15 cellular contexts compared by ENCODE assay signal in the genomic region with DNA sequence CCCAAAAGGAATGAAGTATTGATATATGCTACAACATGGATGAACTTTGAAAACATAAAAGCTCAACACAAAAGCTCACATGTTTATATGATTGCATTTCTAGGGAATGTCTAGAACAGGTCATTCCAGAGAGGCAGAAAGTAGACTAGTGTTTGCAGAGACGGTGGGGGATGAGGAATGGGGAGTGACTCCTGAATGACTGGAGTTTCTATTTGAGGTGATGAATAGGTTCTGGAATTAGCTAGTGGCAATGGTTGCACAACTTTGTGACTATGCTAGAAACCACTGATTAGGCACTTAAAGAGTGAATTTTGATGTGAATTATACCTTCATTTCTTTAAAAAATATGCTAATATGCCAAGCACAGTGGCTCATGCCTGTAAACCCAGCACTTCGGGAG. TPM values are rescaled to one million over a fixed set of nuclear protein-coding genes. Genes with fewer than 3 reads are reported as not detected.
DNase-seq lines count a peak whose midpoint lies in the region; ATAC-seq and TF ChIP-seq lines count a peak whose summit lies in the region.
"Had no signal": no experiment of that assay in that cellular context is flagged by ENCODE, and none has a peak within 500 bp of the region (broad histone marks: within the 10 kb centered on the region; RNA-seq: fewer than 3 reads in every experiment).

No MANE protein-coding gene starts in this region.

- H3K4me1 Mint-ChIP-seq in Calu3 (ENCODE audit: low read depth, unreplicated experiment): peaks cover 8% of the 10 kb centered on the region

- CTCF ChIA-PET in Calu3 (lab: Charles Lee): interaction anchor here (0.5 to 1.0 kb wide), 3 partner anchors 9 to 126 kb away, joined by 3 read pairs; no protein-coding TSS in a partner anchor
- CTCF ChIA-PET in PC-3 (lab: Charles Lee): no interaction called here

- DNase-seq in Calu3 (peak; percentile 57), PC-3 (peak; percentile 94), non-pigmented ciliary epithelial cell (ENCODE audit: low read depth) (peak; percentile 86)
- DNase-seq: CD8-positive, alpha-beta memory T cell; GOT3; NCI-H1694 treated with DMSO at 0.1 percent for 48 hours; stimulated activated naive CD4-positive, alpha-beta T cell had no signal

- peak overlapping the region; percentile 80 for H3K27ac Mint-ChIP-seq in Calu3 (ENCODE audit: unreplicated experiment)
- H3K27ac Mint-ChIP-seq: activated naive CD8-positive, alpha-beta T cell; CD8-positive, alpha-beta memory T cell; dendritic cell treated with granulocyte-macrophage colony-stimulating factor and Interleukin-4, amounts not matched to agents 40 ng/mL and 50 ng/mL, for 4 days had no signal

- H3F3A ChIP-seq in PC-3 (ENCODE audit: low read length, unreplicated experiment): no peaks in the 10 kb centered on the region

- BruUV-seq in Calu3 (replicated peaks; lab: Mats Ljungman, UMichigan) (no TSS peak), PC-3 (replicated peaks; lab: Mats Ljungman, UMichigan) (no TSS peak)

- POLR2A ChIA-PET in PC-3 (lab: Charles Lee; ENCODE audit: unreplicated experiment): interaction anchor here (0.5 to 0.6 kb wide), 2 partner anchors 89 to 113 kb away, joined by 3 to 4 read pairs; no protein-coding TSS in a partner anchor

- H3K4me3 Mint-ChIP-seq in Calu3 (ENCODE audit: low read depth, unreplicated experiment): no peak overlapping the region
- H3K4me3 Mint-ChIP-seq: activated naive CD8-positive, alpha-beta T cell; CD8-positive, alpha-beta memory T cell; dendritic cell treated with granulocyte-macrophage colony-stimulating factor and Interleukin-4, amounts not matched to agents 40 ng/mL and 50 ng/mL, for 4 days had no signal

- peaks cover 4% of the 10 kb centered on the region for H3K9me3 Mint-ChIP-seq in Calu3 (ENCODE audit: low read depth, unreplicated experiment)

- peak overlapping the region; percentile 30; the same call in 1 of the 2 replicates for H3K4me2 ChIP-seq in PC-3 (ENCODE audit: low read length)

- H3K27me3 ChIP-seq in PC-3 (ENCODE audit: low read length): no peaks in the 10 kb centered on the region

- H4K20me1 ChIP-seq in PC-3 (ENCODE audit: low read length): no peaks in the 10 kb centered on the region

- H3K4me3 ChIP-seq in PC-3 (ENCODE audit: low read length): no peak overlapping the region

- no peaks in the 10 kb centered on the region for H3K9me2 ChIP-seq in PC-3 (replicated peaks; ENCODE audit: low read length)

- H3K79me2 ChIP-seq in PC-3 (ENCODE audit: low read length): no peaks in the 10 kb centered on the region

- ATAC-seq in PC-3: peak; percentile 95
- peak; percentile 99 for ATAC-seq in esophagus mucosa
- no peak for ATAC-seq in HG03469 (IDR thresholded peaks at IDR 0.05; ENCODE audit: unreplicated experiment)
- ATAC-seq in HG03460 (IDR thresholded peaks at IDR 0.05; ENCODE audit: unreplicated experiment): no peak
- ATAC-seq in GM21737 (IDR thresholded peaks at IDR 0.05; ENCODE audit: unreplicated experiment): no peak
- ATAC-seq in GM21367 (IDR thresholded peaks at IDR 0.05; ENCODE audit: unreplicated experiment): no peak

- H3K36me3 Mint-ChIP-seq in Calu3 (ENCODE audit: insufficient read depth, unreplicated experiment): peaks cover 7% of the 10 kb centered on the region

- peak overlapping the region; percentile 67 for H3K9ac ChIP-seq in PC-3 (ENCODE audit: low read length)

- peak overlapping the region; percentile 95 for H3K27ac ChIP-seq in PC-3 (ENCODE audit: low read length)

- H3K27me3 Mint-ChIP-seq in Calu3 (ENCODE audit: unreplicated experiment): no peaks in the 10 kb centered on the region
- H3K27me3 Mint-ChIP-seq: activated naive CD8-positive, alpha-beta T cell had no signal

- peaks cover 26% of the 10 kb centered on the region for H3K9me3 ChIP-seq in PC-3 (ENCODE audit: low read length)

- intact Hi-C loops in Calu3 (cut with micrococcal nuclease; ENCODE audit: unreplicated experiment): no loop called here
- intact Hi-C loops in PC-3 (cut with micrococcal nuclease): loop anchor here (1.0 kb wide), 1 partner anchor 9 kb away; no protein-coding TSS in a partner anchor

- TF ChIP-seq CTCF in Calu3 (IDR thresholded peaks at IDR 0.05; ENCODE audit: unreplicated experiment) (no peak), PC-3 (conservative IDR thresholded peaks at IDR 0.05; ENCODE audit: low read depth, low read length) (no peak)

- H3K4me1 ChIP-seq in PC-3 (ENCODE audit: insufficient read depth, low read length): peaks cover 29% of the 10 kb centered on the region

- H3K36me3 ChIP-seq in PC-3 (ENCODE audit: low read depth, low read length): peaks cover 32% of the 10 kb centered on the region

- no peak overlapping the region for H2AFZ ChIP-seq in PC-3 (ENCODE audit: low read length)

RNA-seq across cellular contexts. Expression of a gene that starts 6.9 kb away (rescaled TPM):
- 3.0 and 3.3 TPM in 2 replicates for total RNA-seq in Calu3 (2022)
- total RNA-seq in PC-3 (2014; rRNA removed): 0.40 and 1.3 TPM in 2 replicates
- total RNA-seq in esophagus mucosa: 0.72 TPM
- total RNA-seq: CD8-positive, alpha-beta memory T cell; posterior vena cava had no signal

RNA-seq across cellular contexts. Expression of a gene that starts 57.1 kb away (rescaled TPM):
- 28.2 and 29.7 TPM in 2 replicates for total RNA-seq in Calu3 (2022)
- 30.2 and 32.3 TPM in 2 replicates for total RNA-seq in PC-3 (2014; rRNA removed)
- total RNA-seq in esophagus mucosa: 27.4 TPM

Comparison
In these comparisons a context has a peak if more than half of its experiments do, and no peak if none do; other contexts are left out.
1. ATAC-seq: peak in PC-3 (single experiment) and esophagus mucosa (single experiment); none in HG03469 (single experiment), HG03460 (single experiment), GM21737 (single experiment) and GM21367 (single experiment).
2. Peak in every context shown above with its lines, with median percentiles within 50 percentile points of each other: DNase-seq.